Comparison of ENCODE assay signal across 25 cellular contexts in genomic region chr6:147570681-147571080, GRCh38.
"Had no signal": no experiment of that assay in that cellular context is flagged by ENCODE, and none has a peak within 500 bp of the region (broad histone marks: within the 10 kb centered on the region; RNA-seq: fewer than 3 reads in every experiment).

No MANE protein-coding gene starts in this region.

- DNase-seq: colonic mucosa; cortex of kidney; effector CD8-positive, alpha-beta T cell; effector memory CD8-positive, alpha-beta T cell; endodermal cell; erythroblast; esophagus squamous epithelium; foreskin fibroblast; foreskin melanocyte; gastrocnemius medialis; glutamatergic neuron; head of caudate nucleus; hypothalamus; immature natural killer cell; islet precursor cell; kidney; kidney glomerular epithelial cell; left lung; lower lobe of right lung; mesenchymal stem cell; mucosa of descending colon; naive B cell had no signal

- H3K27me3 Mint-ChIP-seq: effector memory CD8-positive, alpha-beta T cell had no signal

- H3K4me3 Mint-ChIP-seq: dendritic cell treated with granulocyte-macrophage colony-stimulating factor and Interleukin-4, amounts not matched to agents 40 ng/mL and 50 ng/mL, for 4 days; effector memory CD8-positive, alpha-beta T cell; endodermal cell; immature natural killer cell; mesothelial cell of epicardium; naive B cell had no signal

- H3K36me3 Mint-ChIP-seq: naive B cell had no signal

- H3K27ac Mint-ChIP-seq: dendritic cell treated with granulocyte-macrophage colony-stimulating factor and Interleukin-4, amounts not matched to agents 40 ng/mL and 50 ng/mL, for 4 days; effector memory CD8-positive, alpha-beta T cell; endodermal cell; immature natural killer cell; mesothelial cell of epicardium had no signal

- H3K9me3 Mint-ChIP-seq: dendritic cell treated with granulocyte-macrophage colony-stimulating factor and Interleukin-4, amounts not matched to agents 40 ng/mL and 50 ng/mL, for 4 days; effector memory CD8-positive, alpha-beta T cell; endodermal cell; mesothelial cell of epicardium had no signal

- ATAC-seq: effector memory CD8-positive, alpha-beta T cell; esophagus mucosa; gastrocnemius medialis; left lung; lower lobe of right lung; mucosa of descending colon had no signal

- H3K4me1 Mint-ChIP-seq: endodermal cell, immature natural killer cell, naive B cell had no signal
